ENCODE assay signal across 10 cellular contexts in the genomic region with DNA sequence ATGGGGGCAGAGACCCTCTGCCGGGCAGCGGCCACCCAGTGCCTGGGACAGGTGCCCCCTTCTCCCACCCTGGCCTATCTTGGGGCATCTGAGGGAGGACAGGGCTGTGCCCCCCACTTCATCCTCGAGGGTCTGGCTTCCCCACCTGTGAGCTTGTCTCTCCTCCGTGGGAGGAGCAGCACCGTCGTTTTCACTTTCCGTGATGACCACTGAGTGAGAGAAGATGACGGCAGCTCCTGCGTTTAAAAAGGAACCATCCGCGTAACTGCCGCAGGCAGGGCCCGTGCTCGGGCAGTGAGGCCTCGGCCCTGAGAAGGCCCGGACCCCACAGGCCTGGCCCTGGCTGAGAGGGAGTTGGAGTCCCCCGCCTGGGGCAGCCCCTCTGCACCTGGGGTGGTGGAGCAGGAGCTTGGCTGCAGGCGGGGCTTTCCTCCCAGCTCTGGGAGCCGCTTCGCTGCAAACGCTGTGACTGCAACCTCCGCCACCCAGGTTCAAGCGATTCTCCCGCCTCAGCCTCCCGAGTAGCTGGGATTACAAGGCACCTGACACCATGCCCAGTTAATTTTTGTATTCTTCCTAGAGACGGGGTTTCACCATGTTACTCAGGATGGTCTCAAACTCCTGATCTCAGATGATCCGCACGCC. TPM values are rescaled to one million over a fixed set of nuclear protein-coding genes. Genes with fewer than 3 reads are reported as not detected.
DNase-seq lines count a peak whose midpoint lies in the region; ATAC-seq and TF ChIP-seq lines count a peak whose summit lies in the region.
"Not testable (repeated sequence)": the region's sequence is repeated elsewhere in the genome, so short reads cannot be mapped to it uniquely, and the experiment has no call there.
"Had no signal": no experiment of that assay in that cellular context is flagged by ENCODE, and none has a peak within 500 bp of the region (broad histone marks: within the 10 kb centered on the region; RNA-seq: fewer than 3 reads in every experiment).

No MANE protein-coding gene starts in this region.

- H3K4me1 ChIP-seq in DOHH2 (ENCODE audit: control insufficient read depth, low read length), result peaks cover 47% of the 10 kb centered on the region
- peaks cover 48% of the 10 kb centered on the region for H3K4me1 ChIP-seq in OCI-LY3 (ENCODE audit: low read length)
- H3K4me1 ChIP-seq in body of pancreas, result peaks cover 49% of the 10 kb centered on the region
- peaks cover 14% of the 10 kb centered on the region for H3K4me1 ChIP-seq in fibroblast of lung (ENCODE audit: control insufficient read depth, extremely low read depth, insufficient read depth, low read length)
- peaks cover 22% of the 10 kb centered on the region for H3K4me1 ChIP-seq in muscle layer of colon (ENCODE audit: insufficient read depth, low read length)
- peaks cover 49 to 63% (median 57%) of the 10 kb centered on the region in 4 donors for H3K4me1 ChIP-seq in upper lobe of left lung

- TF ChIP-seq POLR2A in body of pancreas (IDR thresholded peaks at IDR 0.05); upper lobe of left lung (IDR thresholded peaks at IDR 0.05): not testable (repeated sequence)

- H3K9me2 ChIP-seq in DOHH2 (replicated peaks; ENCODE audit: control insufficient read depth, low read length), result not testable (repeated sequence)

- not testable (repeated sequence) for H3K27me3 Mint-ChIP-seq in activated T-cell treated with anti-CD3 and anti-CD28 coated beads, Interleukin-2, amount 50 U/mL, for 24 hours

- H3K27ac ChIP-seq in DOHH2 (ENCODE audit: low read depth, low read length) (peak overlapping the region; percentile 98), OCI-LY3 (ENCODE audit: low read length) (peak overlapping the region; percentile 99), body of pancreas (peak overlapping the region; percentile 92 to 96 (median 95)), fibroblast of lung (ENCODE audit: insufficient read depth, low read length) (peak overlapping the region; percentile 57), muscle layer of colon (ENCODE audit: low read depth, low read length) (peak overlapping the region; percentile 41), skin epidermis (peak overlapping the region; percentile 79 to 100 (median 94)), upper lobe of left lung (peak overlapping the region; percentile 96 to 99 (median 98))

- H3K27me3 ChIP-seq in DOHH2 (ENCODE audit: control insufficient read depth, low read length); OCI-LY3 (ENCODE audit: low read depth, low read length); body of pancreas; fibroblast of lung (ENCODE audit: control insufficient read depth, insufficient read depth, low read length); upper lobe of left lung: not testable (repeated sequence)
- peaks cover 0 to 34% of the 10 kb centered on the region in 2 donors for H3K27me3 ChIP-seq in muscle layer of colon (ENCODE audit: control insufficient read depth in 1 of 2, insufficient read depth in 2 of 2, low read length in 2 of 2)

- peaks cover 21% of the 10 kb centered on the region for H3F3A ChIP-seq in DOHH2 (ENCODE audit: control insufficient read depth, insufficient read depth)

- TF ChIP-seq EP300 in upper lobe of left lung (IDR thresholded peaks at IDR 0.05), result not testable (repeated sequence)

- not testable (repeated sequence) for H4K20me1 ChIP-seq in DOHH2 (ENCODE audit: control insufficient read depth, insufficient read depth, low read depth, low read length); OCI-LY3 (ENCODE audit: insufficient read depth, low read length); fibroblast of lung (ENCODE audit: control insufficient read depth, extremely low read depth, insufficient read depth, low read length)

- not testable (repeated sequence) for DNase-seq in activated T-cell treated with anti-CD3 and anti-CD28 coated beads, Interleukin-2, amount 50 U/mL, for 24 hours; body of pancreas; fibroblast of lung (ENCODE audit: low read depth in 2 of 2)
- DNase-seq in upper lobe of left lung, result peak in 1 of 2 donors; percentile 24

- H3K4me3 Mint-ChIP-seq in activated T-cell treated with anti-CD3 and anti-CD28 coated beads, Interleukin-2, amount 50 U/mL, for 24 hours, result peak overlapping the region; percentile 80

- H3K9me3 Mint-ChIP-seq in activated T-cell treated with anti-CD3 and anti-CD28 coated beads, Interleukin-2, amount 50 U/mL, for 24 hours, result not testable (repeated sequence)

- not testable (repeated sequence) for H3K36me3 ChIP-seq in DOHH2 (ENCODE audit: control insufficient read depth, low read length); OCI-LY3 (replicated peaks; ENCODE audit: low read depth, low read length); body of pancreas (replicated peaks in 1 of 2; ENCODE audit: insufficient read depth in 1 of 2, low read depth in 2 of 2); fibroblast of lung (ENCODE audit: control insufficient read depth, insufficient read depth, low read length); muscle layer of colon (ENCODE audit: insufficient read depth, low read length); upper lobe of left lung

- H3K36me3 Mint-ChIP-seq in activated T-cell treated with anti-CD3 and anti-CD28 coated beads, Interleukin-2, amount 50 U/mL, for 24 hours (ENCODE audit: low read depth), result not testable (repeated sequence)

- peaks cover 43% of the 10 kb centered on the region for H3K4me1 Mint-ChIP-seq in activated T-cell treated with anti-CD3 and anti-CD28 coated beads, Interleukin-2, amount 50 U/mL, for 24 hours (ENCODE audit: low read depth)

- intact Hi-C loops in body of pancreas (cut with DNase I), result not testable (repeated sequence)

- not testable (repeated sequence) for H3K79me2 ChIP-seq in DOHH2 (ENCODE audit: control insufficient read depth, low read length); OCI-LY3 (ENCODE audit: low read length); fibroblast of lung (ENCODE audit: control insufficient read depth, insufficient read depth, low read length)

- not testable (repeated sequence) for TF ChIP-seq CTCF in DOHH2 (IDR thresholded peaks at IDR 0.05; ENCODE audit: low read depth, low read length, poor library complexity, severe bottlenecking); OCI-LY3 (IDR thresholded peaks at IDR 0.05; ENCODE audit: low read depth, low read length); body of pancreas (IDR thresholded peaks at IDR 0.05); fibroblast of lung (conservative IDR thresholded peaks at IDR 0.05 in 1 of 2, IDR thresholded peaks at IDR 0.05 in 1 of 2; ENCODE audit: low read depth in 1 of 2, low read length in 2 of 2); upper lobe of left lung (IDR thresholded peaks at IDR 0.05)

- not testable (repeated sequence) for ATAC-seq in body of pancreas; upper lobe of left lung (ENCODE audit: low FRiP score in 2 of 2)

- H3K9ac ChIP-seq in OCI-LY3 (ENCODE audit: low read length), result peak overlapping the region; percentile 98
- H3K9ac ChIP-seq in fibroblast of lung (ENCODE audit: insufficient read depth, low read length); muscle layer of colon (ENCODE audit: low read length): not testable (repeated sequence)

- H3K4me3 ChIP-seq in DOHH2 (ENCODE audit: low read length) (peak overlapping the region; percentile 87), OCI-LY3 (ENCODE audit: low read length) (peak overlapping the region; percentile 80), skin epidermis (peak overlapping the region in 1 of 7 experiments; percentile 58), upper lobe of left lung (peak overlapping the region in 3 of 4 donors; percentile 33 to 90 (median 70))
- not testable (repeated sequence) for H3K4me3 ChIP-seq in body of pancreas; fibroblast of lung (replicated peaks in 1 of 4; ENCODE audit: control extremely low read depth in 1 of 4, insufficient read depth in 1 of 4, low read depth in 3 of 4, low read length in 4 of 4); muscle layer of colon (ENCODE audit: low read depth in 1 of 2, low read length in 2 of 2)

- WGBS in body of pancreas, 2 donors, result 73 to 79% methylated on average over 3 to 20 of the region's 28 CpGs
- WGBS in upper lobe of left lung, 2 donors, result 73% methylated on average over 9 to 22 of the region's 28 CpGs

- peak overlapping the region; percentile 100 for H3K4me2 ChIP-seq in DOHH2 (ENCODE audit: low read length)
- H3K4me2 ChIP-seq in OCI-LY3 (ENCODE audit: low read length), result peak overlapping the region; percentile 89
- H3K4me2 ChIP-seq in fibroblast of lung (ENCODE audit: extremely low read depth, insufficient read depth, low read length), result not testable (repeated sequence)

- not testable (repeated sequence) for H3K9me3 ChIP-seq in DOHH2 (ENCODE audit: control insufficient read depth, insufficient read depth, low read length); OCI-LY3 (ENCODE audit: insufficient read depth, low read length); body of pancreas; fibroblast of lung (ENCODE audit: control insufficient read depth, insufficient read depth, low read depth, low read length); muscle layer of colon (ENCODE audit: low read length); upper lobe of left lung

- peak overlapping the region; percentile 99 for H3K27ac Mint-ChIP-seq in activated T-cell treated with anti-CD3 and anti-CD28 coated beads, Interleukin-2, amount 50 U/mL, for 24 hours

- H2AFZ ChIP-seq in OCI-LY3 (ENCODE audit: low read depth, low read length); fibroblast of lung (ENCODE audit: low read length): not testable (repeated sequence)

RNA-seq across cellular contexts. Expression of a gene that starts 6.7 kb away (rescaled TPM):
- 10 to 100 TPM; 25.9 to 58.3 TPM for total RNA-seq in body of pancreas
- 76.3 and 85.0 TPM in 2 replicates for total RNA-seq in fibroblast of lung
- 9.9 and 15.2 TPM in 2 replicates for polyA plus RNA-seq in fibroblast of lung
- 15.5 and 21.0 TPM in 2 replicates for polyA plus RNA-seq in fibroblast of lung (2012)
- polyA minus RNA-seq in fibroblast of lung (ENCODE audit: low replicate concordance), result 12.9 and 16.3 TPM in 2 replicates
- total RNA-seq in upper lobe of left lung, result 100 to 1,000 TPM in 4 of 6 donors, 10 to 100 TPM in 2; 61.1 to 641 (median 147) TPM

RNA-seq across cellular contexts. Expression of a gene that starts 19.4 kb away (rescaled TPM):
- total RNA-seq in body of pancreas (not detected), fibroblast of lung (not detected in 2 replicates), upper lobe of left lung (1 to 10 TPM in 2 of 6 donors, under 1 TPM in 2, not detected in 2; 0.31 to 1.6 (median 0.92) TPM)
- polyA plus RNA-seq in fibroblast of lung, result not detected in 2 replicates
- not detected in 2 replicates for polyA plus RNA-seq in fibroblast of lung (2012)
- polyA minus RNA-seq in fibroblast of lung (ENCODE audit: low replicate concordance), result not detected in 2 replicates
- total RNA-seq: lung microvascular endothelial cell, omental fat pad had no signal

RNA-seq across cellular contexts. Expression of a gene that starts 23.1 kb away (rescaled TPM):
- 10 to 100 TPM; 13.7 to 31.3 TPM for total RNA-seq in body of pancreas
- 16.9 and 17.0 TPM in 2 replicates for total RNA-seq in fibroblast of lung
- polyA plus RNA-seq in fibroblast of lung, result 8.5 and 10.4 TPM in 2 replicates
- polyA plus RNA-seq in fibroblast of lung (2012), result 9.1 and 13.2 TPM in 2 replicates
- polyA minus RNA-seq in fibroblast of lung (ENCODE audit: low replicate concordance), result 8.0 and 16.1 TPM in 2 replicates
- 100 to 1,000 TPM in 1 of 6 donors, 10 to 100 TPM in 5; 20.7 to 123 (median 36.9) TPM for total RNA-seq in upper lobe of left lung

RNA-seq across cellular contexts. Expression of a gene that starts 37.1 kb away (rescaled TPM):
- total RNA-seq in body of pancreas, result 1 to 10 TPM; 5.6 to 8.8 TPM
- 8.0 and 11.7 TPM in 2 replicates for total RNA-seq in fibroblast of lung
- 13.8 and 19.2 TPM in 2 replicates for polyA plus RNA-seq in fibroblast of lung
- 21.5 and 31.0 TPM in 2 replicates for polyA plus RNA-seq in fibroblast of lung (2012)
- polyA minus RNA-seq in fibroblast of lung (ENCODE audit: low replicate concordance), result 15.9 and 23.2 TPM in 2 replicates
- 10 to 100 TPM; 10.5 to 34.2 (median 22.0) TPM for total RNA-seq in upper lobe of left lung

Comparison
In these comparisons a context has a peak if more than half of its experiments do, and no peak if none do; other contexts are left out.
1. H3K27ac ChIP-seq: peak in every context shown above with its lines; median percentile 99 in OCI-LY3; 98 in DOHH2; 98 in upper lobe of left lung; 95 in body of pancreas; 94 in skin epidermis; 57 in fibroblast of lung; 41 in muscle layer of colon.